Comparison of ENCODE assay signal across 23 cellular contexts in genomic region chr5:135825373-135826220, GRCh38. TPM values are rescaled to one million over a fixed set of nuclear protein-coding genes. Genes with fewer than 3 reads are reported as not detected.
"Had no signal": no experiment of that assay in that cellular context is flagged by ENCODE, and none has a peak within 500 bp of the region (broad histone marks: within the 10 kb centered on the region; RNA-seq: fewer than 3 reads in every experiment).

No MANE protein-coding gene starts in this region.

- DNase-seq: activated CD4-positive, alpha-beta T cell treated with anti-CD3 and anti-CD28 coated beads, Interleukin-2, amount 50 U/mL, for 48 hours; activated naive CD4-positive, alpha-beta T cell treated with anti-CD3 and anti-CD28 coated beads for 36 hours; activated T-cell treated with anti-CD3 and anti-CD28 coated beads, Interleukin-2, amount 50 U/mL, for 1 hour; body of pancreas; dorsolateral prefrontal cortex; erythroblast; hypothalamus; kidney; left lung; mammary epithelial cell; midbrain; pancreas; stimulated activated CD4-positive, alpha-beta T cell treated with anti-CD3 and anti-CD28 coated beads, Interleukin-4, amount 100 ng/mL, for 24 hours; SW 1271; T-helper 2 cell; testis; upper lobe of left lung had no signal

- H3K4me3 Mint-ChIP-seq: activated naive CD4-positive, alpha-beta T cell treated with anti-CD3 and anti-CD28 coated beads for 36 hours; activated T-helper 17 cell treated with anti-CD3 and anti-CD28 coated beads, Interleukin-2, amount 50 U/mL, for 72 hours; neural crest cell; stimulated activated effector memory CD8-positive, alpha-beta T cell treated with anti-CD3 and anti-CD28 coated beads, Interleukin-12 subunit alpha, Interleukin-12 subunit beta, amount 100 ng/mL, for 72 hours had no signal

- H3K36me3 Mint-ChIP-seq: stimulated activated effector memory CD8-positive, alpha-beta T cell treated with anti-CD3 and anti-CD28 coated beads, Interleukin-12 subunit alpha, Interleukin-12 subunit beta, amount 100 ng/mL, for 72 hours had no signal

- H3K4me1 Mint-ChIP-seq: activated T-helper 17 cell treated with anti-CD3 and anti-CD28 coated beads, Interleukin-2, amount 50 U/mL, for 72 hours; neural crest cell; stimulated activated effector memory CD8-positive, alpha-beta T cell treated with anti-CD3 and anti-CD28 coated beads, Interleukin-12 subunit alpha, Interleukin-12 subunit beta, amount 100 ng/mL, for 72 hours had no signal

- H3K27ac ChIP-seq: body of pancreas, dorsolateral prefrontal cortex, left lung, pancreas, testis, upper lobe of left lung had no signal

- H3K27ac Mint-ChIP-seq: activated naive CD4-positive, alpha-beta T cell treated with anti-CD3 and anti-CD28 coated beads for 36 hours; activated T-helper 17 cell treated with anti-CD3 and anti-CD28 coated beads, Interleukin-2, amount 50 U/mL, for 72 hours; stimulated activated effector memory CD8-positive, alpha-beta T cell treated with anti-CD3 and anti-CD28 coated beads, Interleukin-12 subunit alpha, Interleukin-12 subunit beta, amount 100 ng/mL, for 72 hours had no signal

- H3K4me3 ChIP-seq: body of pancreas, dorsolateral prefrontal cortex, left lung, pancreas, testis, upper lobe of left lung had no signal

- H3K27me3 ChIP-seq: body of pancreas, dorsolateral prefrontal cortex, pancreas, testis had no signal

- H3K9me3 ChIP-seq: body of pancreas, left lung, pancreas, testis, upper lobe of left lung had no signal

- H3K9me3 Mint-ChIP-seq: activated naive CD4-positive, alpha-beta T cell treated with anti-CD3 and anti-CD28 coated beads for 36 hours; activated T-helper 17 cell treated with anti-CD3 and anti-CD28 coated beads, Interleukin-2, amount 50 U/mL, for 72 hours; neural crest cell; stimulated activated effector memory CD8-positive, alpha-beta T cell treated with anti-CD3 and anti-CD28 coated beads, Interleukin-12 subunit alpha, Interleukin-12 subunit beta, amount 100 ng/mL, for 72 hours had no signal

- H3K4me1 ChIP-seq: left lung, pancreas, testis, upper lobe of left lung had no signal

- H3K36me3 ChIP-seq: left lung, pancreas, upper lobe of left lung had no signal

- ATAC-seq: activated T-helper 17 cell treated with anti-CD3 and anti-CD28 coated beads, Interleukin-2, amount 50 U/mL, for 72 hours; body of pancreas; left lung; pancreas; sciatic nerve; stimulated activated effector memory CD8-positive, alpha-beta T cell treated with anti-CD3 and anti-CD28 coated beads, Interleukin-12 subunit alpha, Interleukin-12 subunit beta, amount 100 ng/mL, for 72 hours had no signal

RNA-seq across cellular contexts. Expression of gene SLC25A48, which starts 8.9 kb away (rescaled TPM):
- total RNA-seq: activated naive CD4-positive, alpha-beta T cell treated with anti-CD3 and anti-CD28 coated beads for 36 hours; activated T-helper 17 cell treated with anti-CD3 and anti-CD28 coated beads, Interleukin-2, amount 50 U/mL, for 72 hours; cardiac septum; myocyte; neural crest cell; upper lobe of left lung had no signal
